3 cellular contexts compared by ENCODE assay signal in the genomic region with DNA sequence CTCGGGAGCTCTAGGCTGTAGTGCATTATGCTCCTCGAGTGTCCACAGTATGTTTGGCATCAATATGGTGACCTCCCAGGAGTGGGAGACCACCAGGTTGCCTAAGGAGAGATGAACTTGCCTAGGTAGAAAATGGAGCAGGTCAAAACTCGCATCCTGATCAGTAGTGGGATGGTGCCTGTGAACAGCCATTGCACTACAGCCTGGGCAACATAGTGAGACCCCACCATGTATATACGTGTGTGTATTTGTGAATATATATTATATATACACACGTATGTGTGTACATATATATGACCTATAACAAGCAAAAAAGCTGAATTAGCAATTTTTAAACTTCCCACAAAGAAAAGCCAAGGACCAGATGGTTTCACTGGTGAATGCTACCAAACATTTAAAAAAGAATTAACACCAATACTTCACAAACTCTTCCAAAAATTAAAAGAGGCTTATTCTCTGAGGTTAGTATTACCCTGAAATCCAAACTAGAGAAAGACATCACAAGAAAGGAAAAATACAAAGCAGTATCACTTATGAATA.
TF ChIP-seq lines count a peak whose summit lies in the region.

No MANE protein-coding gene starts in this region.

TF ChIP-seq in HepG2, 621 proteins besides CTCF, POLR2A, EP300 and RAD21 (continues in another document):
- TF ChIP-seq RFX3 (CRISPR knock-in tag; IDR thresholded peaks at IDR 0.05), result no peak
- no peak for TF ChIP-seq ZNF552 (CRISPR knock-in tag; IDR thresholded peaks at IDR 0.05; ENCODE audit: borderline replicate concordance)
- TF ChIP-seq, protein P1, sequence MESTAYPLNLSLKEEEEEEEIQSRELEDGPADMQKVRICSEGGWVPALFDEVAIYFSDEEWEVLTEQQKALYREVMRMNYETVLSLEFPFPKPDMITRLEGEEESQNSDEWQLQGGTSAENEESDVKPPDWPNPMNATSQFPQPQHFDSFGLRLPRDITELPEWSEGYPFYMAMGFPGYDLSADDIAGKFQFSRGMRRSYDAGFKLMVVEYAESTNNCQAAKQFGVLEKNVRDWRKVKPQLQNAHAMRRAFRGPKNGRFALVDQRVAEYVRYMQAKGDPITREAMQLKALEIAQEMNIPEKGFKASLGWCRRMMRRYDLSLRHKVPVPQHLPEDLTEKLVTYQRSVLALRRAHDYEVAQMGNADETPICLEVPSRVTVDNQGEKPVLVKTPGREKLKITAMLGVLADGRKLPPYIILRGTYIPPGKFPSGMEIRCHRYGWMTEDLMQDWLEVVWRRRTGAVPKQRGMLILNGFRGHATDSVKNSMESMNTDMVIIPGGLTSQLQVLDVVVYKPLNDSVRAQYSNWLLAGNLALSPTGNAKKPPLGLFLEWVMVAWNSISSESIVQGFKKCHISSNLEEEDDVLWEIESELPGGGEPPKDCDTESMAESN (CRISPR knock-in tag; conservative IDR thresholded peaks at IDR 0.05), result no peak
- peak; percentile 67 for TF ChIP-seq ZNF121 (CRISPR knock-in tag; IDR thresholded peaks at IDR 0.05)
- TF ChIP-seq, protein P2, sequence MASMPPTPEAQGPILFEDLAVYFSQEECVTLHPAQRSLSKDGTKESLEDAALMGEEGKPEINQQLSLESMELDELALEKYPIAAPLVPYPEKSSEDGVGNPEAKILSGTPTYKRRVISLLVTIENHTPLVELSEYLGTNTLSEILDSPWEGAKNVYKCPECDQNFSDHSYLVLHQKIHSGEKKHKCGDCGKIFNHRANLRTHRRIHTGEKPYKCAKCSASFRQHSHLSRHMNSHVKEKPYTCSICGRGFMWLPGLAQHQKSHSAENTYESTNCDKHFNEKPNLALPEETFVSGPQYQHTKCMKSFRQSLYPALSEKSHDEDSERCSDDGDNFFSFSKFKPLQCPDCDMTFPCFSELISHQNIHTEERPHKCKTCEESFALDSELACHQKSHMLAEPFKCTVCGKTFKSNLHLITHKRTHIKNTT (CRISPR knock-in tag; IDR thresholded peaks at IDR 0.05), result no peak
- TF ChIP-seq, protein P3, sequence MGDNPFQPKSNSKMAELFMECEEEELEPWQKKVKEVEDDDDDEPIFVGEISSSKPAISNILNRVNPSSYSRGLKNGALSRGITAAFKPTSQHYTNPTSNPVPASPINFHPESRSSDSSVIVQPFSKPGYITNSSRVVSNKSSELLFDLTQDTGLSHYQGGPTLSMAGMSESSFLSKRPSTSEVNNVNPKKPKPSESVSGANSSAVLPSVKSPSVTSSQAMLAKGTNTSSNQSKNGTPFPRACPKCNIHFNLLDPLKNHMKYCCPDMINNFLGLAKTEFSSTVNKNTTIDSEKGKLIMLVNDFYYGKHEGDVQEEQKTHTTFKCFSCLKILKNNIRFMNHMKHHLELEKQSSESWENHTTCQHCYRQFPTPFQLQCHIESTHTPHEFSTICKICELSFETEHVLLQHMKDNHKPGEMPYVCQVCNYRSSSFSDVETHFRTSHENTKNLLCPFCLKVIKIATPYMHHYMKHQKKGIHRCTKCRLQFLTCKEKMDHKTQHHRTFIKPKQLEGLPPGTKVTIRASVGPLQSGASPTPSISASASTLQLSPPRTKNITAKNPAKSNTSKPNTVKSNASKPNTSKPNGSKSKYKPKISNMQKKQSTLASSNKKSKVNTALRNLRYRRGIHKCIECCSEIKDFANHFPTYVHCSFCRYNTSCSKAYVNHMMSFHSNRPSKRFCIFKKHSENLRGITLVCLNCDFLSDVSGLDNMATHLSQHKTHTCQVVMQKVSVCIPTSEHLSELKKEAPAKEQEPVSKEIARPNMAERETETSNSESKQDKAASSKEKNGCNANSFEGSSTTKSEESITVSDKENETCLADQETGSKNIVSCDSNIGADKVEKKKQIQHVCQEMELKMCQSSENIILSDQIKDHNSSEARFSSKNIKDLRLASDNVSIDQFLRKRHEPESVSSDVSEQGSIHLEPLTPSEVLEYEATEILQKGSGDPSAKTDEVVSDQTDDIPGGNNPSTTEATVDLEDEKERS (CRISPR knock-in tag; IDR thresholded peaks at IDR 0.05), result no peak
- no peak for TF ChIP-seq TCF12 (IDR thresholded peaks at IDR 0.05)
- no peak for TF ChIP-seq TCF12 (CRISPR knock-in tag; IDR thresholded peaks at IDR 0.05)
- TF ChIP-seq, protein P4, sequence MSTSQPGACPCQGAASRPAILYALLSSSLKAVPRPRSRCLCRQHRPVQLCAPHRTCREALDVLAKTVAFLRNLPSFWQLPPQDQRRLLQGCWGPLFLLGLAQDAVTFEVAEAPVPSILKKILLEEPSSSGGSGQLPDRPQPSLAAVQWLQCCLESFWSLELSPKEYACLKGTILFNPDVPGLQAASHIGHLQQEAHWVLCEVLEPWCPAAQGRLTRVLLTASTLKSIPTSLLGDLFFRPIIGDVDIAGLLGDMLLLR (CRISPR knock-in tag; IDR thresholded peaks at IDR 0.05), result no peak
- TF ChIP-seq ZNF451 (CRISPR knock-in tag; IDR thresholded peaks at IDR 0.05), result no peak
- no peak for TF ChIP-seq ZNF75D (CRISPR knock-in tag; IDR thresholded peaks at IDR 0.05; ENCODE audit: borderline replicate concordance)
- no peak for TF ChIP-seq THAP11 (CRISPR knock-in tag; IDR thresholded peaks at IDR 0.05)
- TF ChIP-seq ZNF605 (CRISPR knock-in tag; IDR thresholded peaks at IDR 0.05), result no peak

TF ChIP-seq in IMR-90, 13 proteins besides CTCF, POLR2A, EP300 and RAD21:
- TF ChIP-seq MAFK (IDR thresholded peaks at IDR 0.05; ENCODE audit: low read depth, low read length) (peak; percentile 90), RCOR1 (IDR thresholded peaks at IDR 0.05; ENCODE audit: insufficient replicate concordance, low read length) (no peak)

TF ChIP-seq in K562, 482 proteins besides CTCF, POLR2A, EP300 and RAD21:
- peak; percentile 83 for TF ChIP-seq MAFG (tag; conservative IDR thresholded peaks at IDR 0.05)
- peak; percentile 83 for TF ChIP-seq MAFK (IDR thresholded peaks at IDR 0.05; ENCODE audit: low read length)
- no peak for TF ChIP-seq TOE1 (IDR thresholded peaks at IDR 0.05; ENCODE audit: borderline replicate concordance)
- no peak for TF ChIP-seq TOE1 (CRISPR knock-in tag; IDR thresholded peaks at IDR 0.05; ENCODE audit: borderline replicate concordance, low read depth)
- TF ChIP-seq, protein P5, sequence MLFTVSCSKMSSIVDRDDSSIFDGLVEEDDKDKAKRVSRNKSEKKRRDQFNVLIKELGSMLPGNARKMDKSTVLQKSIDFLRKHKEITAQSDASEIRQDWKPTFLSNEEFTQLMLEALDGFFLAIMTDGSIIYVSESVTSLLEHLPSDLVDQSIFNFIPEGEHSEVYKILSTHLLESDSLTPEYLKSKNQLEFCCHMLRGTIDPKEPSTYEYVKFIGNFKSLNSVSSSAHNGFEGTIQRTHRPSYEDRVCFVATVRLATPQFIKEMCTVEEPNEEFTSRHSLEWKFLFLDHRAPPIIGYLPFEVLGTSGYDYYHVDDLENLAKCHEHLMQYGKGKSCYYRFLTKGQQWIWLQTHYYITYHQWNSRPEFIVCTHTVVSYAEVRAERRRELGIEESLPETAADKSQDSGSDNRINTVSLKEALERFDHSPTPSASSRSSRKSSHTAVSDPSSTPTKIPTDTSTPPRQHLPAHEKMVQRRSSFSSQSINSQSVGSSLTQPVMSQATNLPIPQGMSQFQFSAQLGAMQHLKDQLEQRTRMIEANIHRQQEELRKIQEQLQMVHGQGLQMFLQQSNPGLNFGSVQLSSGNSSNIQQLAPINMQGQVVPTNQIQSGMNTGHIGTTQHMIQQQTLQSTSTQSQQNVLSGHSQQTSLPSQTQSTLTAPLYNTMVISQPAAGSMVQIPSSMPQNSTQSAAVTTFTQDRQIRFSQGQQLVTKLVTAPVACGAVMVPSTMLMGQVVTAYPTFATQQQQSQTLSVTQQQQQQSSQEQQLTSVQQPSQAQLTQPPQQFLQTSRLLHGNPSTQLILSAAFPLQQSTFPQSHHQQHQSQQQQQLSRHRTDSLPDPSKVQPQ (CRISPR knock-in tag; IDR thresholded peaks at IDR 0.05; ENCODE audit: borderline replicate concordance), result no peak
- no peak for TF ChIP-seq MYBL2 (IDR thresholded peaks at IDR 0.05; ENCODE audit: low read depth)
- no peak for TF ChIP-seq MYBL2 (CRISPR knock-in tag; IDR thresholded peaks at IDR 0.05; ENCODE audit: borderline replicate concordance)
- TF ChIP-seq MBD2 (IDR thresholded peaks at IDR 0.05; ENCODE audit: borderline replicate concordance, low read depth), result no peak
- TF ChIP-seq, protein P6, sequence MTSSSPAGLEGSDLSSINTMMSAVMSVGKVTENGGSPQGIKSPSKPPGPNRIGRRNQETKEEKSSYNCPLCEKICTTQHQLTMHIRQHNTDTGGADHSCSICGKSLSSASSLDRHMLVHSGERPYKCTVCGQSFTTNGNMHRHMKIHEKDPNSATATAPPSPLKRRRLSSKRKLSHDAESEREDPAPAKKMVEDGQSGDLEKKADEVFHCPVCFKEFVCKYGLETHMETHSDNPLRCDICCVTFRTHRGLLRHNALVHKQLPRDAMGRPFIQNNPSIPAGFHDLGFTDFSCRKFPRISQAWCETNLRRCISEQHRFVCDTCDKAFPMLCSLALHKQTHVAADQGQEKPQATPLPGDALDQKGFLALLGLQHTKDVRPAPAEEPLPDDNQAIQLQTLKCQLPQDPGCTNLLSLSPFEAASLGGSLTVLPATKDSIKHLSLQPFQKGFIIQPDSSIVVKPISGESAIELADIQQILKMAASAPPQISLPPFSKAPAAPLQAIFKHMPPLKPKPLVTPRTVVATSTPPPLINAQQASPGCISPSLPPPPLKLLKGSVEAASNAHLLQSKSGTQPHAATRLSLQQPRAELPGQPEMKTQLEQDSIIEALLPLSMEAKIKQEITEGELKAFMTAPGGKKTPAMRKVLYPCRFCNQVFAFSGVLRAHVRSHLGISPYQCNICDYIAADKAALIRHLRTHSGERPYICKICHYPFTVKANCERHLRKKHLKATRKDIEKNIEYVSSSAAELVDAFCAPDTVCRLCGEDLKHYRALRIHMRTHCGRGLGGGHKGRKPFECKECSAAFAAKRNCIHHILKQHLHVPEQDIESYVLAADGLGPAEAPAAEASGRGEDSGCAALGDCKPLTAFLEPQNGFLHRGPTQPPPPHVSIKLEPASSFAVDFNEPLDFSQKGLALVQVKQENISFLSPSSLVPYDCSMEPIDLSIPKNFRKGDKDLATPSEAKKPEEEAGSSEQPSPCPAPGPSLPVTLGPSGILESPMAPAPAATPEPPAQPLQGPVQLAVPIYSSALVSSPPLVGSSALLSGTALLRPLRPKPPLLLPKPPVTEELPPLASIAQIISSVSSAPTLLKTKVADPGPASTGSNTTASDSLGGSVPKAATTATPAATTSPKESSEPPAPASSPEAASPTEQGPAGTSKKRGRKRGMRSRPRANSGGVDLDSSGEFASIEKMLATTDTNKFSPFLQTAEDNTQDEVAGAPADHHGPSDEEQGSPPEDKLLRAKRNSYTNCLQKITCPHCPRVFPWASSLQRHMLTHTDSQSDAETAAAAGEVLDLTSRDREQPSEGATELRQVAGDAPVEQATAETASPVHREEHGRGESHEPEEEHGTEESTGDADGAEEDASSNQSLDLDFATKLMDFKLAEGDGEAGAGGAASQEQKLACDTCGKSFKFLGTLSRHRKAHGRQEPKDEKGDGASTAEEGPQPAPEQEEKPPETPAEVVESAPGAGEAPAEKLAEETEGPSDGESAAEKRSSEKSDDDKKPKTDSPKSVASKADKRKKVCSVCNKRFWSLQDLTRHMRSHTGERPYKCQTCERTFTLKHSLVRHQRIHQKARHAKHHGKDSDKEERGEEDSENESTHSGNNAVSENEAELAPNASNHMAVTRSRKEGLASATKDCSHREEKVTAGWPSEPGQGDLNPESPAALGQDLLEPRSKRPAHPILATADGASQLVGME (CRISPR knock-in tag; IDR thresholded peaks at IDR 0.05), result no peak
- peak; percentile 87 for TF ChIP-seq MAFF (IDR thresholded peaks at IDR 0.05; ENCODE audit: low read length)
- TF ChIP-seq EHMT2 (IDR thresholded peaks at IDR 0.05), result no peak
- no peak for TF ChIP-seq NR2C1 (IDR thresholded peaks at IDR 0.05)
- no peak for TF ChIP-seq NR2C1 (tag; IDR thresholded peaks at IDR 0.05)
- TF ChIP-seq C11orf30 (IDR thresholded peaks at IDR 0.05; ENCODE audit: low read depth), result peak; percentile 77
- no peak for TF ChIP-seq LCOR (CRISPR knock-in tag; IDR thresholded peaks at IDR 0.05)
- peak; percentile 64 for TF ChIP-seq ZNF121 (CRISPR knock-in tag; conservative IDR thresholded peaks at IDR 0.05)
- no peak for TF ChIP-seq HDAC1 (IDR thresholded peaks at IDR 0.05)
- peak; percentile 89 for TF ChIP-seq ZNF316 (IDR thresholded peaks at IDR 0.05)
- no peak for TF ChIP-seq ZNF75A (CRISPR knock-in tag; IDR thresholded peaks at IDR 0.05)
- TF ChIP-seq SMARCE1 (IDR thresholded peaks at IDR 0.05), result no peak
